Comparison of ENCODE assay signal across 9 cellular contexts in genomic region chr10:22010973-22011408, GRCh38. TPM values are rescaled to one million over a fixed set of nuclear protein-coding genes. Genes with fewer than 3 reads are reported as not detected.
DNase-seq lines count a peak whose midpoint lies in the region; ATAC-seq and TF ChIP-seq lines count a peak whose summit lies in the region.
"Had no signal": no experiment of that assay in that cellular context is flagged by ENCODE, and none has a peak within 500 bp of the region (broad histone marks: within the 10 kb centered on the region; RNA-seq: fewer than 3 reads in every experiment).

No MANE protein-coding gene starts in this region.

- DNase-seq in right atrium auricular region (ENCODE audit: low spot score) = no peak
- DNase-seq in cardiac septum (ENCODE audit: low spot score) = no peak
- no peak for DNase-seq in Peyer's patch
- DNase-seq in fibroblast of villous mesenchyme (ENCODE audit: low read depth) = peak; percentile 46
- no peak for DNase-seq in vagina (ENCODE audit: extremely low spot score in 2 of 2)

- H3K27ac ChIP-seq in right atrium auricular region = no peak overlapping the region
- no peak overlapping the region for H3K27ac ChIP-seq in Peyer's patch
- H3K27ac ChIP-seq in vagina = no peak overlapping the region
- H3K27ac ChIP-seq: neutrophil had no signal

- H3K36me3 ChIP-seq in right atrium auricular region (no peaks in the 10 kb centered on the region), Peyer's patch (no peaks in the 10 kb centered on the region), vagina (no peaks in the 10 kb centered on the region)
- H3K36me3 ChIP-seq: neutrophil had no signal

- H3K4me1 ChIP-seq in right atrium auricular region (no peaks in the 10 kb centered on the region), Peyer's patch (no peaks in the 10 kb centered on the region), vagina (no peaks in the 10 kb centered on the region)

- TF ChIP-seq CTCF in right atrium auricular region (IDR thresholded peaks at IDR 0.05) (peak; percentile 46 to 76), Peyer's patch (IDR thresholded peaks at IDR 0.05) (peak in 4 of 6 experiments; percentile 25 to 75 (median 34)), fibroblast of villous mesenchyme (IDR thresholded peaks at IDR 0.05; ENCODE audit: insufficient read depth, low read depth, low read length) (peak; percentile 20), vagina (IDR thresholded peaks at IDR 0.05) (peak; percentile 10 to 46 (median 32))

- H3K9me3 ChIP-seq in right atrium auricular region (no peaks in the 10 kb centered on the region), Peyer's patch (no peaks in the 10 kb centered on the region), vagina (no peaks in the 10 kb centered on the region)
- H3K9me3 ChIP-seq: neutrophil had no signal

- ATAC-seq in HG02588 (IDR thresholded peaks at IDR 0.05; ENCODE audit: unreplicated experiment) (no peak), GM19324 (IDR thresholded peaks at IDR 0.05; ENCODE audit: low FRiP score, unreplicated experiment) (no peak), HG03432 (IDR thresholded peaks at IDR 0.05; ENCODE audit: unreplicated experiment) (no peak)

- no peak overlapping the region for H3K4me3 ChIP-seq in right atrium auricular region
- no peak overlapping the region for H3K4me3 ChIP-seq in Peyer's patch
- no peak overlapping the region for H3K4me3 ChIP-seq in fibroblast of villous mesenchyme (ENCODE audit: low read depth, low read length)
- no peak overlapping the region for H3K4me3 ChIP-seq in vagina

- no peaks in the 10 kb centered on the region for H3K27me3 ChIP-seq in right atrium auricular region
- H3K27me3 ChIP-seq in Peyer's patch = no peaks in the 10 kb centered on the region
- no peaks in the 10 kb centered on the region for H3K27me3 ChIP-seq in vagina
- H3K27me3 ChIP-seq: neutrophil had no signal

- TF ChIP-seq POLR2A in Peyer's patch (IDR thresholded peaks at IDR 0.05) = no peak
- no peak for TF ChIP-seq POLR2A in vagina (IDR thresholded peaks at IDR 0.05)

- intact Hi-C loops in cardiac septum (cut with DNase I) (no loop called here), vagina (cut with DNase I) (loop anchor here (5.0 kb wide), 1 partner anchor 981 kb away; no protein-coding TSS in a partner anchor)

RNA-seq across cellular contexts. Expression of gene DNAJC1, which starts 7.5 kb away (rescaled TPM):
- total RNA-seq in right atrium auricular region = 10 to 100 TPM; 28.9 to 56.9 TPM
- 12.9 TPM for total RNA-seq in cardiac septum
- 10 to 100 TPM; 37.1 to 41.7 (median 40.1) TPM for total RNA-seq in Peyer's patch
- total RNA-seq in fibroblast of villous mesenchyme = 36.7 and 53.5 TPM in 2 replicates
- total RNA-seq in vagina = 40.0 TPM
